Comparison of ENCODE assay signal across 1 cellular context in genomic region chr7:44215531-44215930, GRCh38.
A peak's percentile ranks its signal among the peaks of the same experiment; 100 is the strongest.
TF ChIP-seq lines count a peak whose summit lies in the region.

No MANE protein-coding gene starts in this region.

TF ChIP-seq in HepG2, 621 proteins besides CTCF, POLR2A, EP300 and RAD21:
- TF ChIP-seq KLF13 (CRISPR knock-in tag; IDR thresholded peaks at IDR 0.05): no peak
- peak; percentile 22 for TF ChIP-seq AGO2 (optimal IDR thresholded peaks at IDR 0.05; ENCODE audit: low read depth, low read length)
